ENCODE assay signal across 13 cellular contexts in genomic region chr12:19978193-19978592, GRCh38.
DNase-seq lines count a peak whose midpoint lies in the region; ATAC-seq and TF ChIP-seq lines count a peak whose summit lies in the region.
"Had no signal": no experiment of that assay in that cellular context is flagged by ENCODE, and none has a peak within 500 bp of the region (broad histone marks: within the 10 kb centered on the region; RNA-seq: fewer than 3 reads in every experiment).

No MANE protein-coding gene starts in this region.

- no peak for ATAC-seq in GM21526 (IDR thresholded peaks at IDR 0.05; ENCODE audit: low FRiP score, unreplicated experiment)

- peak; percentile 99 for DNase-seq in BJ (ENCODE audit: low read depth)
- peak; percentile 88 for DNase-seq in M059J (ENCODE audit: low read depth)
- peak; percentile 99 for DNase-seq in choroid plexus epithelial cell (ENCODE audit: low read depth)
- DNase-seq in lung microvascular endothelial cell (ENCODE audit: low read depth in 2 of 2): peak; percentile 75 to 93
- DNase-seq in amygdala (lab: John Stamatoyannopoulos, UW): no peak
- DNase-seq in prostate gland (ENCODE audit: low spot score): no peak
- no peak for DNase-seq in activated CD4-positive, alpha-beta memory T cell treated with anti-CD3 and anti-CD28 coated beads for 36 hours
- DNase-seq: activated effector memory CD4-positive, alpha-beta T cell treated with Interleukin-2 at 50 U/mL for 16 hours; glutamatergic neuron; NCI-H2029; stomach had no signal

- H3K9me3 Mint-ChIP-seq in activated CD4-positive, alpha-beta memory T cell treated with anti-CD3 and anti-CD28 coated beads for 36 hours: no peaks in the 10 kb centered on the region

- no peaks in the 10 kb centered on the region for H3K36me3 Mint-ChIP-seq in activated CD4-positive, alpha-beta memory T cell treated with anti-CD3 and anti-CD28 coated beads for 36 hours
- H3K36me3 Mint-ChIP-seq: memory B cell had no signal

- no peaks in the 10 kb centered on the region for H3K27me3 ChIP-seq in BJ (ENCODE audit: control insufficient read depth, insufficient read depth, low read length)
- H3K27me3 ChIP-seq in prostate gland (replicated peaks; ENCODE audit: insufficient read depth): no peaks in the 10 kb centered on the region
- H3K27me3 ChIP-seq: stomach had no signal

- H3K27me3 Mint-ChIP-seq in activated CD4-positive, alpha-beta memory T cell treated with anti-CD3 and anti-CD28 coated beads for 36 hours: no peaks in the 10 kb centered on the region
- H3K27me3 Mint-ChIP-seq: memory B cell had no signal

- POLR2A ChIA-PET in BJ (lab: Charles Lee): interaction anchor here (0.6 kb wide), 1 partner anchor 32 kb away, joined by 3 read pairs; no protein-coding TSS in a partner anchor
- POLR2A ChIA-PET in activated CD4-positive, alpha-beta memory T cell treated with anti-CD3 and anti-CD28 coated beads for 36 hours (lab: Charles Lee): interaction anchor here (1.0 kb wide), 1 partner anchor 83 kb away, joined by 3 read pairs; no protein-coding TSS in a partner anchor

- H3K27ac Mint-ChIP-seq in activated CD4-positive, alpha-beta memory T cell treated with anti-CD3 and anti-CD28 coated beads for 36 hours: no peak overlapping the region
- H3K27ac Mint-ChIP-seq: memory B cell had no signal

- no peak overlapping the region for H3K4me3 Mint-ChIP-seq in activated CD4-positive, alpha-beta memory T cell treated with anti-CD3 and anti-CD28 coated beads for 36 hours
- H3K4me3 Mint-ChIP-seq: memory B cell had no signal

- H3K36me3 ChIP-seq in BJ (ENCODE audit: control insufficient read depth, insufficient read depth, low read length): no peaks in the 10 kb centered on the region
- no peaks in the 10 kb centered on the region for H3K36me3 ChIP-seq in prostate gland
- H3K36me3 ChIP-seq: stomach had no signal

- no peak for TF ChIP-seq POLR2A in prostate gland (IDR thresholded peaks at IDR 0.05)

- intact Hi-C loops in prostate gland (cut with DNase I): no loop called here
- intact Hi-C loops in activated CD4-positive, alpha-beta memory T cell treated with anti-CD3 and anti-CD28 coated beads for 36 hours (cut with micrococcal nuclease): no loop called here

- TF ChIP-seq CTCF in BJ (IDR thresholded peaks at IDR 0.05; ENCODE audit: insufficient read depth, low read depth, low read length) (no peak), choroid plexus epithelial cell (conservative IDR thresholded peaks at IDR 0.05; ENCODE audit: low read depth, low read length) (no peak), prostate gland (IDR thresholded peaks at IDR 0.05) (no peak)

- H3K9me3 ChIP-seq in prostate gland: no peaks in the 10 kb centered on the region
- H3K9me3 ChIP-seq: stomach had no signal

- H3K4me1 ChIP-seq in prostate gland (replicated peaks): no peaks in the 10 kb centered on the region
- H3K4me1 ChIP-seq: stomach had no signal

- peaks cover 3% of the 10 kb centered on the region for H3K4me1 Mint-ChIP-seq in activated CD4-positive, alpha-beta memory T cell treated with anti-CD3 and anti-CD28 coated beads for 36 hours (ENCODE audit: low read depth)
- H3K4me1 Mint-ChIP-seq: memory B cell had no signal

- no peak overlapping the region for H3K27ac ChIP-seq in prostate gland
- H3K27ac ChIP-seq: stomach had no signal

- no peak overlapping the region for H3K4me3 ChIP-seq in BJ (ENCODE audit: low read depth, low read length)
- H3K4me3 ChIP-seq in choroid plexus epithelial cell (ENCODE audit: low read depth, low read length): no peak overlapping the region
- H3K4me3 ChIP-seq in prostate gland: no peak overlapping the region
- H3K4me3 ChIP-seq: stomach had no signal

- CTCF ChIA-PET in BJ (lab: Yijun Ruan, JAX): interaction anchor here (0.7 kb wide), 1 partner anchor 1098 kb away, joined by 3 read pairs; no protein-coding TSS in a partner anchor
- CTCF ChIA-PET in activated CD4-positive, alpha-beta memory T cell treated with anti-CD3 and anti-CD28 coated beads for 36 hours (lab: Charles Lee): no interaction called here

Comparison
In these comparisons a context has a peak if more than half of its experiments do, and no peak if none do; other contexts are left out.
1. DNase-seq: peak in BJ (single experiment), M059J (single experiment), choroid plexus epithelial cell (single experiment) and lung microvascular endothelial cell (2 of 2); none in amygdala (0 of 56), prostate gland (single experiment) and activated CD4-positive, alpha-beta memory T cell treated with anti-CD3 and anti-CD28 coated beads for 36 hours (single experiment).